ENCODE assay signal across 8 cellular contexts in genomic region chr4:94534401-94535312, GRCh38.
DNase-seq lines count a peak whose midpoint lies in the region; ATAC-seq and TF ChIP-seq lines count a peak whose summit lies in the region.

No MANE protein-coding gene starts in this region.

- TF ChIP-seq CTCF in lower lobe of right lung (IDR thresholded peaks at IDR 0.05): no peak
- no peak for TF ChIP-seq CTCF in RWPE1 (conservative IDR thresholded peaks at IDR 0.05; ENCODE audit: low read depth)

- H3K27ac ChIP-seq in lower lobe of right lung (peak overlapping the region; percentile 50), RWPE1 (no peak overlapping the region)

- H3K9me3 ChIP-seq in lower lobe of right lung: no peaks in the 10 kb centered on the region

- peaks cover 51% of the 10 kb centered on the region for H3K4me1 ChIP-seq in lower lobe of right lung

- H3K4me3 ChIP-seq in lower lobe of right lung: no peak overlapping the region

- CTCF ChIA-PET in RWPE1 (lab: Yijun Ruan, JAX): interaction anchor here (0.6 kb wide), 1 partner anchor 85 kb away, joined by 6 read pairs; no protein-coding TSS in a partner anchor

- H3K27me3 ChIP-seq in lower lobe of right lung (ENCODE audit: low read depth): no peaks in the 10 kb centered on the region

- intact Hi-C loops in lower lobe of right lung (cut with DNase I): no loop called here

- no peaks in the 10 kb centered on the region for H3K36me3 ChIP-seq in lower lobe of right lung

- peak; percentile 70 for DNase-seq in SKM-1 (lab: John Stamatoyannopoulos, UW; ENCODE audit: unreplicated experiment)
- DNase-seq in lower lobe of right lung: no peak
- no peak for DNase-seq in NCI-H1105 (lab: John Stamatoyannopoulos, UW)
- no peak for DNase-seq in NCI-H1092 treated with DMSO at 0.1 percent for 48 hours (lab: John Stamatoyannopoulos, UW)
- DNase-seq in ecto neural progenitor cell (ENCODE audit: low spot score): no peak
- DNase-seq in RWPE1 (ENCODE audit: low spot score): no peak

- peak; percentile 93 for ATAC-seq in GM19025 (IDR thresholded peaks at IDR 0.05; ENCODE audit: low read depth, unreplicated experiment)
- peak; percentile 89 for ATAC-seq in HG02981 (IDR thresholded peaks at IDR 0.05; ENCODE audit: unreplicated experiment)
- peak; percentile 90 to 93 for ATAC-seq in lower lobe of right lung

- POLR2A ChIA-PET in RWPE1 (lab: Yijun Ruan, JAX; ENCODE audit: low non-redundant PET): no interaction called here
